Comparison of ENCODE assay signal across 8 cellular contexts in genomic region chr13:38350114-38350617, GRCh38. TPM values are rescaled to one million over a fixed set of nuclear protein-coding genes. Genes with fewer than 3 reads are reported as not detected.
DNase-seq lines count a peak whose midpoint lies in the region; ATAC-seq and TF ChIP-seq lines count a peak whose summit lies in the region.

No MANE protein-coding gene starts in this region.

- ATAC-seq in HG02938 (IDR thresholded peaks at IDR 0.05; ENCODE audit: unreplicated experiment), result peak; percentile 40

- peak in 1 of 2 donors; percentile 25 for TF ChIP-seq POLR2A in thyroid gland (IDR thresholded peaks at IDR 0.05)

- TF ChIP-seq CTCF in neutrophil (IDR thresholded peaks at IDR 0.05), result no peak
- no peak for TF ChIP-seq CTCF in thyroid gland (IDR thresholded peaks at IDR 0.05)

- H3K27ac ChIP-seq in neutrophil, result peak overlapping the region; percentile 80
- H3K27ac ChIP-seq in thyroid gland, result peak overlapping the region; percentile 78 to 94 (median 91)

- peak; percentile 76 for DNase-seq in NCI-H82 (lab: John Stamatoyannopoulos, UW)
- DNase-seq in NCI-H82 treated with DMSO at 0.1 percent for 48 hours (lab: John Stamatoyannopoulos, UW; ENCODE audit: unreplicated experiment), result no peak
- DNase-seq in NCI-H748 (lab: John Stamatoyannopoulos, UW; ENCODE audit: unreplicated experiment), result peak; percentile 83
- peak; percentile 6 for DNase-seq in activated T-helper 1 cell treated with Interleukin-2 at 50 U/mL for 16 hours (ENCODE audit: low read depth)
- peak; percentile 18 for DNase-seq in fibroblast of the conjunctiva (ENCODE audit: low read depth)
- DNase-seq in thyroid gland, result peak; percentile 79

- WGBS in thyroid gland, 2 donors, result 0 to 1% methylated on average over 19 of the region's 19 CpGs

- peaks cover 16% of the 10 kb centered on the region for H3K27me3 ChIP-seq in neutrophil
- H3K27me3 ChIP-seq in thyroid gland, result no peaks in the 10 kb centered on the region

- H3K36me3 ChIP-seq in neutrophil (peaks cover 4% of the 10 kb centered on the region), thyroid gland (peaks cover 5% of the 10 kb centered on the region in 2 donors)

- peak overlapping the region; percentile 78 for H3K4me3 ChIP-seq in neutrophil (ENCODE audit: low read depth in 1 of 2, low read length in 1 of 2)
- peak overlapping the region; percentile 35 to 96 (median 56) for H3K4me3 ChIP-seq in thyroid gland (replicated peaks in 1 of 3)

- H3K4me1 ChIP-seq in neutrophil (ENCODE audit: control insufficient read depth in 1 of 2, insufficient read depth in 1 of 2, low read depth in 1 of 2, low read length in 1 of 2) (peaks cover 16 to 19% of the 10 kb centered on the region in 2 experiments), thyroid gland (peaks cover 13% of the 10 kb centered on the region in 2 donors)

- intact Hi-C loops in thyroid gland (cut with DNase I), result no loop called here

- H3K9me3 ChIP-seq in neutrophil (no peaks in the 10 kb centered on the region), thyroid gland (no peaks in the 10 kb centered on the region)

RNA-seq across cellular contexts. Expression of gene UFM1, which starts 0.5 kb away (rescaled TPM):
- 100 to 1,000 TPM in 1 of 4 donors, 10 to 100 TPM in 3; 56.3 to 124 (median 77.9) TPM for total RNA-seq in thyroid gland
